In the genomic region with DNA sequence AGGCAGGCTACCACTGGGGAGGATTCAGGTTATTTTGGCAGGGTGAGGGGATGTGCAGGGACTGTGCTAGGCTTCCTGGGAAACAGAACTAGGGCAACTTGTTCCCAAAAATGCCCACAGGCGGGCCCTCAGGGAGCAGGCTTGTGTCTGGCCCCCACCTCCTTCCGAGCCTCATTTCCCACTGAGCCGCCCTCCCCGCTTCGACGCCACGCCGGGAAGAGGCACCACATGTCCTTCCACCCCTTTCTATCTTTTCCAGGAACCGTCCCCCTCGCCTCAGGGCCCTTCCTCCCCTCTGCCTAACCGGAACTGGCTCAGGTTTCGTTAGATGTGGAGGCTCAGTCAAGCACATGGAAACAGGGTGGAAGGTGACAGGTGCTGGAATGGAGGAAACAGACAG, we compare ENCODE assay signal across 28 cellular contexts.
"Had no signal": no experiment of that assay in that cellular context is flagged by ENCODE, and none has a peak within 500 bp of the region (broad histone marks: within the 10 kb centered on the region; RNA-seq: fewer than 3 reads in every experiment).

No MANE protein-coding gene starts in this region.

- H3K36me3 ChIP-seq: breast epithelium had no signal

- H3K27me3 Mint-ChIP-seq: activated CD8-positive, alpha-beta memory T cell treated with anti-CD3 and anti-CD28 coated beads, Interleukin-2, amount 10 ng/mL, durations not matched to agents 7 days and 5 days; activated naive CD4-positive, alpha-beta T cell treated with anti-CD3 and anti-CD28 coated beads, Interleukin-2, amount 50 U/mL, for 24 hours had no signal

- ATAC-seq: activated CD8-positive, alpha-beta memory T cell treated with anti-CD3 and anti-CD28 coated beads, Interleukin-2, amount 10 ng/mL, durations not matched to agents 7 days and 5 days; activated T-cell treated with anti-CD3 and anti-CD28 coated beads, Interleukin-2, amount 50 U/mL, for 72 hours; SK-N-SH treated with all-trans-retinoic acid at 6 μM for 48 hours had no signal

- H3K4me3 Mint-ChIP-seq: activated CD8-positive, alpha-beta memory T cell treated with anti-CD3 and anti-CD28 coated beads, Interleukin-2, amount 10 ng/mL, durations not matched to agents 7 days and 5 days; activated naive CD4-positive, alpha-beta T cell treated with anti-CD3 and anti-CD28 coated beads, Interleukin-2, amount 50 U/mL, for 24 hours; activated T-cell treated with anti-CD3 and anti-CD28 coated beads, Interleukin-2, amount 50 U/mL, for 72 hours had no signal

- H3K27me3 ChIP-seq: breast epithelium, MG63, SJSA1 had no signal

- DNase-seq: activated CD4-positive, alpha-beta T cell treated with anti-CD3 and anti-CD28 coated beads for 48 hours; activated CD4-positive, alpha-beta T cell treated with anti-CD3 and anti-CD28 coated beads, Interleukin-2, amount 50 U/mL, for 48 hours; activated CD4-positive, CD25-positive, alpha-beta regulatory T cell treated with anti-CD3 and anti-CD28 coated beads, Interleukin-2, amount 50 U/mL, for 72 hours; activated CD8-positive, alpha-beta memory T cell treated with anti-CD3 and anti-CD28 coated beads, Interleukin-2, amount 10 ng/mL, durations not matched to agents 7 days and 5 days; activated gamma-delta T cell treated with Interleukin-2 at 50 U/mL for 16 hours; activated T-cell treated with anti-CD3 and anti-CD28 coated beads, Interleukin-2, amount 50 U/mL, for 72 hours; aorta; caudate nucleus; MG63; MV-4-11; NCI-H1092 treated with DMSO at 0.1 percent for 48 hours; NCI-H1417 treated with DMSO at 0.1 percent for 48 hours; NCI-H1694; NCI-H2029; NCI-H2107; NCI-H2171 treated with DMSO at 0.1 percent for 48 hours; NCI-H226; NCI-H510A; NCI-H526 treated with DMSO at 0.1 percent for 48 hours; NCI-H82; RPMI8226; SHP77; SW 1271 had no signal

- H3K9me3 ChIP-seq: breast epithelium, MG63, SJSA1 had no signal

- H3K4me1 ChIP-seq: breast epithelium, SJSA1 had no signal

- H3K4me1 Mint-ChIP-seq: activated CD8-positive, alpha-beta memory T cell treated with anti-CD3 and anti-CD28 coated beads, Interleukin-2, amount 10 ng/mL, durations not matched to agents 7 days and 5 days; activated naive CD4-positive, alpha-beta T cell treated with anti-CD3 and anti-CD28 coated beads, Interleukin-2, amount 50 U/mL, for 24 hours had no signal

- H3K4me3 ChIP-seq: breast epithelium, MG63, SJSA1 had no signal

- H3K9me3 Mint-ChIP-seq: activated naive CD4-positive, alpha-beta T cell treated with anti-CD3 and anti-CD28 coated beads, Interleukin-2, amount 50 U/mL, for 24 hours; activated T-cell treated with anti-CD3 and anti-CD28 coated beads, Interleukin-2, amount 50 U/mL, for 72 hours; activated T-helper 2 cell treated with anti-CD3 and anti-CD28 coated beads, Interferon-gamma antibody, Interleukin-2, Interleukin-4, amounts not matched to agents 10 μg/mL and 5 μg/mL and 100 μg/mL, durations not matched to agents 14 hours and 24 hours and 36 hours had no signal

- H3K27ac Mint-ChIP-seq: activated CD8-positive, alpha-beta memory T cell treated with anti-CD3 and anti-CD28 coated beads, Interleukin-2, amount 10 ng/mL, durations not matched to agents 7 days and 5 days; activated naive CD4-positive, alpha-beta T cell treated with anti-CD3 and anti-CD28 coated beads, Interleukin-2, amount 50 U/mL, for 24 hours; activated T-helper 2 cell treated with anti-CD3 and anti-CD28 coated beads, Interferon-gamma antibody, Interleukin-2, Interleukin-4, amounts not matched to agents 10 μg/mL and 5 μg/mL and 100 μg/mL, durations not matched to agents 14 hours and 24 hours and 36 hours had no signal

- H3K27ac ChIP-seq: breast epithelium, SJSA1 had no signal
